In the genomic region with DNA sequence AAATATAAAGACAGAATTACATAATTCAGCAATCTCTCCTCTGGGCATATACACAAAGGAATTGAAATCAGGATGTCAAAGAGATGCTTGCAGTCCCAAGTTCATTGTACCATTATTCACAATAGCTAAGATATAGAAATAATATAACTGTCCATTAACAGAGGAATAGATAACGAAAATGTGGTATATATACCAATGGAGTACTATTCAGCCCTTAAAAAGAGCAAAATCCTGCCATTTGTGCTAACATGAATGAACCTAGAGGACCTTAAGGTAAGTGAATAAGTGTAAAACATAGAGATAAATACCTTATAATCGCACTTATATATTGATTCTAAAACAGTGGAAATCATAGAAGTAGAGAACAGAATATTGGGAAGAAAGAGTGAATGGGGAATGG, we compare ENCODE assay signal across 17 cellular contexts. TPM values are rescaled to one million over a fixed set of nuclear protein-coding genes. Genes with fewer than 3 reads are reported as not detected.
A peak's percentile ranks its signal among the peaks of the same experiment; 100 is the strongest.
DNase-seq lines count a peak whose midpoint lies in the region; ATAC-seq, FAIRE-seq and TF ChIP-seq lines count a peak whose summit lies in the region.
"Had no signal": no experiment of that assay in that cellular context is flagged by ENCODE, and none has a peak within 500 bp of the region (broad histone marks: within the 10 kb centered on the region; RNA-seq: fewer than 3 reads in every experiment).

No MANE protein-coding gene starts in this region.

- no peak for TF ChIP-seq POLR2A in ovary (IDR thresholded peaks at IDR 0.05)

- H3K4me3 ChIP-seq in DND-41 (ENCODE audit: low read depth in 1 of 2, low read length in 2 of 2), result peak overlapping the region in 1 of 2 experiments; percentile 11; a peak in 1 of 4 replicates
- H3K4me3 ChIP-seq in ovary, result no peak overlapping the region
- no peak overlapping the region for H3K4me3 ChIP-seq in small intestine (ENCODE audit: low read depth in 1 of 2, low read length in 2 of 2)
- H3K4me3 ChIP-seq: A549, K562 had no signal

- TF ChIP-seq CTCF in DND-41 (IDR thresholded peaks at IDR 0.05; ENCODE audit: borderline replicate concordance, extremely low read depth, low read length, poor library complexity, severe bottlenecking) (no peak), neural crest cell (conservative IDR thresholded peaks at IDR 0.05) (no peak), ovary (IDR thresholded peaks at IDR 0.05) (no peak)

- H3K27me3 ChIP-seq in DND-41 (ENCODE audit: insufficient read depth, low read length, poor library complexity), result no peaks in the 10 kb centered on the region
- H3K27me3 ChIP-seq in ovary, result no peaks in the 10 kb centered on the region
- no peaks in the 10 kb centered on the region for H3K27me3 ChIP-seq in small intestine (ENCODE audit: control insufficient read depth in 2 of 2, insufficient read depth in 2 of 2, low read length in 2 of 2)

- no peak for ATAC-seq in activated CD8-positive, alpha-beta memory T cell treated with anti-CD3 and anti-CD28 coated beads, Interleukin-2, amount 10 ng/mL, durations not matched to agents 7 days and 5 days
- no peak for ATAC-seq in DND-41 (ENCODE audit: insufficient read depth, low read depth)
- ATAC-seq in activated naive CD8-positive, alpha-beta T cell treated with anti-CD3 and anti-CD28 coated beads, Interleukin-2, amount 50 U/mL, for 24 hours, result no peak
- ATAC-seq in HG03378 (IDR thresholded peaks at IDR 0.05; ENCODE audit: unreplicated experiment), result no peak
- ATAC-seq: A549, K562 had no signal

- no peak for DNase-seq in activated CD8-positive, alpha-beta memory T cell treated with anti-CD3 and anti-CD28 coated beads, Interleukin-2, amount 10 ng/mL, durations not matched to agents 7 days and 5 days
- DNase-seq in activated CD8-positive, alpha-beta memory T cell treated with anti-CD3 and anti-CD28 coated beads, Interleukin-2, amount 50 U/mL, for 4 hours, result no peak
- DNase-seq in DND-41 (no peak), neural crest cell (ENCODE audit: low read depth, low spot score) (no peak), ovary (no peak), small intestine (no peak)
- DNase-seq in activated naive CD8-positive, alpha-beta T cell treated with anti-CD3 and anti-CD28 coated beads, Interleukin-2, amount 50 U/mL, for 24 hours, result no peak
- DNase-seq: GF-D8, NCI-H1092 treated with DMSO at 0.1 percent for 48 hours, NCI-H1694 treated with DMSO at 0.1 percent for 48 hours, NCI-H69 had no signal

- H3K9me3 ChIP-seq in DND-41 (ENCODE audit: insufficient read depth, low read length, severe bottlenecking) (no peaks in the 10 kb centered on the region), ovary (no peaks in the 10 kb centered on the region), small intestine (ENCODE audit: control insufficient read depth, low read depth) (no peaks in the 10 kb centered on the region)
- H3K9me3 ChIP-seq: A549 had no signal

- H3K36me3 Mint-ChIP-seq in activated CD8-positive, alpha-beta memory T cell treated with anti-CD3 and anti-CD28 coated beads, Interleukin-2, amount 10 ng/mL, durations not matched to agents 7 days and 5 days, result peaks cover 54% of the 10 kb centered on the region
- H3K36me3 Mint-ChIP-seq in activated naive CD8-positive, alpha-beta T cell treated with anti-CD3 and anti-CD28 coated beads, Interleukin-2, amount 50 U/mL, for 24 hours (ENCODE audit: low read depth), result peaks cover 55% of the 10 kb centered on the region
- no peaks in the 10 kb centered on the region for H3K36me3 Mint-ChIP-seq in neural crest cell (ENCODE audit: low read depth)

- 80 to 89% (median 88%) methylated on average over 2 of the region's 2 CpGs for WGBS in ovary, 3 donors
- 53 to 86% (median 73%) methylated on average over 2 of the region's 2 CpGs for WGBS in small intestine, 3 donors

- intact Hi-C loops in ovary (cut with DNase I), result no loop called here

- H2AFZ ChIP-seq in DND-41 (ENCODE audit: low read depth, low read length), result no peak overlapping the region

- no peak for FAIRE-seq in small intestine (lab: Jason Lieb, UNC)
- FAIRE-seq: A549, D721Med, H1, K562 had no signal

- H3K79me2 ChIP-seq in DND-41 (ENCODE audit: insufficient read depth, low read length), result peaks cover 97% of the 10 kb centered on the region

- H3K4me2 ChIP-seq in DND-41 (ENCODE audit: insufficient read depth, low read length), result peak overlapping the region; percentile 74
- H3K4me2 ChIP-seq: A549 had no signal

- no peak overlapping the region for H3K9ac ChIP-seq in DND-41 (ENCODE audit: low read depth, low read length)

- H3K4me1 ChIP-seq in DND-41 (ENCODE audit: insufficient read depth, low read length) (peaks cover 94% of the 10 kb centered on the region), ovary (ENCODE audit: insufficient read depth) (no peaks in the 10 kb centered on the region), small intestine (ENCODE audit: control insufficient read depth in 2 of 2, insufficient read depth in 1 of 2, low read depth in 1 of 2, low read length in 1 of 2) (peaks cover 0 to 2% of the 10 kb centered on the region in 2 donors)

- no peaks in the 10 kb centered on the region for H4K20me1 ChIP-seq in DND-41 (ENCODE audit: insufficient read depth, low read length)

- peaks cover 55% of the 10 kb centered on the region for H3K4me1 Mint-ChIP-seq in activated CD8-positive, alpha-beta memory T cell treated with anti-CD3 and anti-CD28 coated beads, Interleukin-2, amount 10 ng/mL, durations not matched to agents 7 days and 5 days
- peaks cover 69% of the 10 kb centered on the region for H3K4me1 Mint-ChIP-seq in activated naive CD8-positive, alpha-beta T cell treated with anti-CD3 and anti-CD28 coated beads, Interleukin-2, amount 50 U/mL, for 24 hours
- peaks cover 6% of the 10 kb centered on the region for H3K4me1 Mint-ChIP-seq in neural crest cell

- H3K27ac ChIP-seq in DND-41 (ENCODE audit: low read length), result peak overlapping the region; percentile 36; the same call in 1 of the 2 replicates
- no peak overlapping the region for H3K27ac ChIP-seq in ovary
- no peak overlapping the region for H3K27ac ChIP-seq in small intestine (ENCODE audit: low read depth in 1 of 2, low read length in 1 of 2)
- H3K27ac ChIP-seq: A549, RWPE1 had no signal

- no peaks in the 10 kb centered on the region for H3K27me3 Mint-ChIP-seq in activated CD8-positive, alpha-beta memory T cell treated with anti-CD3 and anti-CD28 coated beads, Interleukin-2, amount 10 ng/mL, durations not matched to agents 7 days and 5 days
- H3K27me3 Mint-ChIP-seq in activated naive CD8-positive, alpha-beta T cell treated with anti-CD3 and anti-CD28 coated beads, Interleukin-2, amount 50 U/mL, for 24 hours, result no peaks in the 10 kb centered on the region
- H3K27me3 Mint-ChIP-seq in neural crest cell (ENCODE audit: low read depth), result peaks cover 14% of the 10 kb centered on the region

- no peaks in the 10 kb centered on the region for H3K9me3 Mint-ChIP-seq in activated CD8-positive, alpha-beta memory T cell treated with anti-CD3 and anti-CD28 coated beads, Interleukin-2, amount 10 ng/mL, durations not matched to agents 7 days and 5 days (ENCODE audit: low read depth)
- H3K9me3 Mint-ChIP-seq in activated naive CD8-positive, alpha-beta T cell treated with anti-CD3 and anti-CD28 coated beads, Interleukin-2, amount 50 U/mL, for 24 hours, result peaks cover 8% of the 10 kb centered on the region
- H3K9me3 Mint-ChIP-seq in neural crest cell, result no peaks in the 10 kb centered on the region

- CTCF ChIA-PET in activated CD8-positive, alpha-beta memory T cell treated with anti-CD3 and anti-CD28 coated beads, Interleukin-2, amount 10 ng/mL, durations not matched to agents 7 days and 5 days (lab: Charles Lee), result no interaction called here

- H3K36me3 ChIP-seq in DND-41 (ENCODE audit: insufficient read depth, low read length) (peaks cover 64% of the 10 kb centered on the region), ovary (no peaks in the 10 kb centered on the region), small intestine (ENCODE audit: control insufficient read depth in 2 of 2, insufficient read depth in 2 of 2, low read length in 2 of 2) (no peaks in the 10 kb centered on the region)

- peak overlapping the region; percentile 40 for H3K27ac Mint-ChIP-seq in activated CD8-positive, alpha-beta memory T cell treated with anti-CD3 and anti-CD28 coated beads, Interleukin-2, amount 10 ng/mL, durations not matched to agents 7 days and 5 days
- H3K27ac Mint-ChIP-seq in activated naive CD8-positive, alpha-beta T cell treated with anti-CD3 and anti-CD28 coated beads, Interleukin-2, amount 50 U/mL, for 24 hours, result peak overlapping the region; percentile 78
- H3K27ac Mint-ChIP-seq in neural crest cell (ENCODE audit: unreplicated experiment), result no peak overlapping the region

- H3K4me3 Mint-ChIP-seq in activated CD8-positive, alpha-beta memory T cell treated with anti-CD3 and anti-CD28 coated beads, Interleukin-2, amount 10 ng/mL, durations not matched to agents 7 days and 5 days, result no peak overlapping the region
- no peak overlapping the region for H3K4me3 Mint-ChIP-seq in activated naive CD8-positive, alpha-beta T cell treated with anti-CD3 and anti-CD28 coated beads, Interleukin-2, amount 50 U/mL, for 24 hours
- H3K4me3 Mint-ChIP-seq in neural crest cell, result peak overlapping the region; percentile 9

- no peak for TF ChIP-seq EP300 in ovary (IDR thresholded peaks at IDR 0.05)

RNA-seq across cellular contexts. Expression of a gene that starts 7.0 kb away (rescaled TPM):
- total RNA-seq in activated CD8-positive, alpha-beta memory T cell treated with anti-CD3 and anti-CD28 coated beads, Interleukin-2, amount 10 ng/mL, durations not matched to agents 7 days and 5 days, result 10 to 100 TPM; 53.3 to 59.3 TPM
- total RNA-seq in neural crest cell (3.6 and 5.9 TPM in 2 replicates), ovary (1 to 10 TPM in 6 of 7 donors, under 1 TPM in 1; 0.95 to 3.5 (median 2.3) TPM)
- polyA plus RNA-seq in ovary (1 to 10 TPM in 1 of 2 donors, under 1 TPM in 1; 0.61 to 1.9 TPM), small intestine (1 to 10 TPM in 2 of 3 donors, under 1 TPM in 1; 0.27 to 1.8 (median 1.3) TPM)
